18 cellular contexts compared by ENCODE assay signal in genomic region chr1:33042836-33043235, GRCh38. TPM values are rescaled to one million over a fixed set of nuclear protein-coding genes. Genes with fewer than 3 reads are reported as not detected.
DNase-seq lines count a peak whose midpoint lies in the region; ATAC-seq and TF ChIP-seq lines count a peak whose summit lies in the region.
"Had no signal": no experiment of that assay in that cellular context is flagged by ENCODE, and none has a peak within 500 bp of the region (broad histone marks: within the 10 kb centered on the region; RNA-seq: fewer than 3 reads in every experiment).

No MANE protein-coding gene starts in this region.

- H3K27ac Mint-ChIP-seq in brain (peak overlapping the region in 4 of 5 experiments; percentile 29 to 66 (median 62)), immature natural killer cell (peak overlapping the region in 4 of 6 donors; percentile 15 to 99 (median 65))
- no peak overlapping the region for H3K27ac Mint-ChIP-seq in activated T-cell treated with anti-CD3 and anti-CD28 coated beads, Interleukin-2, amount 50 U/mL, for 72 hours
- H3K27ac Mint-ChIP-seq: CD4-positive, CD25-positive, alpha-beta regulatory T cell had no signal

- no peak overlapping the region for H3K27ac ChIP-seq in coronary artery
- H3K27ac ChIP-seq: GM23248 had no signal

- ATAC-seq in activated T-cell treated with anti-CD3 and anti-CD28 coated beads, Interleukin-2, amount 50 U/mL, for 72 hours (replicated peaks in 1 of 2), result no peak

- H3K4me3 Mint-ChIP-seq in brain (peak overlapping the region in 1 of 5 experiments; percentile 55), immature natural killer cell (no peak overlapping the region)
- H3K4me3 Mint-ChIP-seq in activated T-cell treated with anti-CD3 and anti-CD28 coated beads, Interleukin-2, amount 50 U/mL, for 72 hours, result no peak overlapping the region
- H3K4me3 Mint-ChIP-seq: CD4-positive, CD25-positive, alpha-beta regulatory T cell; CD8-positive, alpha-beta memory T cell had no signal

- H3K27me3 Mint-ChIP-seq in brain (peaks cover 10% of the 10 kb centered on the region), immature natural killer cell (ENCODE audit: low read depth in 3 of 3) (peaks cover 0 to 12% (median 6%) of the 10 kb centered on the region in 3 donors)
- no peaks in the 10 kb centered on the region for H3K27me3 Mint-ChIP-seq in activated T-cell treated with anti-CD3 and anti-CD28 coated beads, Interleukin-2, amount 50 U/mL, for 72 hours (ENCODE audit: low read depth)
- H3K27me3 Mint-ChIP-seq: CD8-positive, alpha-beta memory T cell had no signal

- TF ChIP-seq CTCF in brain (conservative IDR thresholded peaks at IDR 0.05) (no peak), coronary artery (IDR thresholded peaks at IDR 0.05) (no peak)

- no peak overlapping the region for H3K4me3 ChIP-seq in coronary artery
- H3K4me3 ChIP-seq: GM23248, HAP-1 had no signal

- H3K36me3 Mint-ChIP-seq in brain (no peaks in the 10 kb centered on the region), immature natural killer cell (no peaks in the 10 kb centered on the region)
- H3K36me3 Mint-ChIP-seq in activated T-cell treated with anti-CD3 and anti-CD28 coated beads, Interleukin-2, amount 50 U/mL, for 72 hours (ENCODE audit: insufficient read depth in 2 of 2), result no peaks in the 10 kb centered on the region
- H3K36me3 Mint-ChIP-seq: CD4-positive, CD25-positive, alpha-beta regulatory T cell; CD8-positive, alpha-beta memory T cell had no signal

- H3K4me1 Mint-ChIP-seq in brain (peaks cover 14% of the 10 kb centered on the region), immature natural killer cell (peaks cover 19 to 28% of the 10 kb centered on the region in 2 donors)
- peaks cover 11% of the 10 kb centered on the region for H3K4me1 Mint-ChIP-seq in activated T-cell treated with anti-CD3 and anti-CD28 coated beads, Interleukin-2, amount 50 U/mL, for 72 hours (ENCODE audit: low read depth)

- H3K9me3 Mint-ChIP-seq in brain (no peaks in the 10 kb centered on the region), immature natural killer cell (no peaks in the 10 kb centered on the region)
- H3K9me3 Mint-ChIP-seq in activated T-cell treated with anti-CD3 and anti-CD28 coated beads, Interleukin-2, amount 50 U/mL, for 72 hours, result peaks cover 0 to 1% of the 10 kb centered on the region in 2 donors
- H3K9me3 Mint-ChIP-seq: CD8-positive, alpha-beta memory T cell had no signal

- DNase-seq in NCI-H446 (lab: John Stamatoyannopoulos, UW) (peak; percentile 61 to 67), immature natural killer cell (no peak), retina (peak; percentile 9), coronary artery (ENCODE audit: low spot score) (no peak), kidney glomerular epithelial cell (lab: John Stamatoyannopoulos, UW) (no peak)
- DNase-seq in activated T-cell treated with anti-CD3 and anti-CD28 coated beads, Interleukin-2, amount 50 U/mL, for 72 hours, result no peak
- DNase-seq: ACHN; BE2C; CD4-positive, CD25-positive, alpha-beta regulatory T cell; CD8-positive, alpha-beta memory T cell; COR-L47; DMS 273 treated with DMSO at 0.1 percent for 48 hours; DMS53; DND-41; EL; GM23248 had no signal

RNA-seq across cellular contexts. Expression of gene AK2, which starts 6.2 kb away (rescaled TPM):
- polyA plus RNA-seq in brain (ENCODE audit: insufficient read depth, low read depth, low replicate concordance) (166 TPM), immature natural killer cell (100 to 1,000 TPM; 138 to 174 (median 143) TPM)
- total RNA-seq in activated T-cell treated with anti-CD3 and anti-CD28 coated beads, Interleukin-2, amount 50 U/mL, for 72 hours, result 100 to 1,000 TPM; 217 to 223 TPM

RNA-seq across cellular contexts. Expression of gene AZIN2, which starts 38.1 kb away (rescaled TPM):
- polyA plus RNA-seq in brain (ENCODE audit: insufficient read depth, low read depth, low replicate concordance) (24.2 TPM), immature natural killer cell (1 to 10 TPM; 1.6 to 2.9 (median 1.8) TPM)
- 1 to 10 TPM; 2.5 to 4.1 TPM for total RNA-seq in activated T-cell treated with anti-CD3 and anti-CD28 coated beads, Interleukin-2, amount 50 U/mL, for 72 hours

Comparison
In these comparisons a context has a peak if more than half of its experiments do, and no peak if none do; other contexts are left out.
1. DNase-seq: peak in NCI-H446 (2 of 2) and retina (single experiment); none in immature natural killer cell (0 of 3), coronary artery (single experiment), kidney glomerular epithelial cell (single experiment) and activated T-cell treated with anti-CD3 and anti-CD28 coated beads, Interleukin-2, amount 50 U/mL, for 72 hours (0 of 2).